18 cellular contexts compared by ENCODE assay signal in the genomic region with DNA sequence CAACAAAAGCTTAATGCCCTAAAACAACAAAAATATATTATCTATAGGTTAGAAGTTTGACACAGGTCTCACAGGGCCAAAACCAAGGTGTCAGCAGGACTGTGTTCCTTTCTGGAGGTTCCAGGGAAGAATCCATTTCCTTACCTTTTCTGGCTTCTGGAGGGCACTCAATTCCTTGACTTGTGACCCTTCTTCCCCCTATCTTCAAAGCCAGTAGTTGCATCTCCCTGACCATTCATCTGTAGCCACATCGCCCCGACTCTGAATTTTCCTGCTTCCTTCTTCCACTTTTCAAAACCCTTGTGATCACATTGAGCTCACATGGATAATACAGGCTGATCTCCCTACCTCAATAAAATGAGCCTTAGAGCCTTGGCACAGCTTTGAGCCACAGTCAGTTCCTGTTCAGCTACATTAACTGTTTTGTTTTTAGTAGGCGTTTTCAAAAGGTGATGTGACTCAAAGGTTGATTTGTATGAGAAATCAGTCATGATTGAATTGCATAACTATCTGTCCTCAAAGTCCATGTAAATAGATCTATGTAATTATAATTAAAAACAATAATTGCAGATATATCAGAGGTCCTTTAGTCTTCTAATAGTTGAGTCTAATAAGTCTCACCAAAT. TPM values are rescaled to one million over a fixed set of nuclear protein-coding genes. Genes with fewer than 3 reads are reported as not detected.
DNase-seq lines count a peak whose midpoint lies in the region; ATAC-seq, FAIRE-seq and TF ChIP-seq lines count a peak whose summit lies in the region.
"Had no signal": no experiment of that assay in that cellular context is flagged by ENCODE, and none has a peak within 500 bp of the region (broad histone marks: within the 10 kb centered on the region; RNA-seq: fewer than 3 reads in every experiment).

No MANE protein-coding gene starts in this region.

- H3K9me3 ChIP-seq in OCI-LY3 (ENCODE audit: insufficient read depth, low read length), result no peaks in the 10 kb centered on the region
- H3K9me3 ChIP-seq in H1 (ENCODE audit: insufficient read depth in 2 of 2, low read depth in 1 of 2, low read length in 1 of 2), result no peaks in the 10 kb centered on the region
- H3K9me3 ChIP-seq: Caco-2, heart right ventricle had no signal

- no peaks in the 10 kb centered on the region for H3K23me2 ChIP-seq in H1 (ENCODE audit: low read depth, low read length)

- H3K36me3 ChIP-seq in OCI-LY3 (replicated peaks; ENCODE audit: low read depth, low read length) (no peaks in the 10 kb centered on the region), H1 (ENCODE audit: control insufficient read depth in 2 of 4, insufficient read depth in 4 of 4, low read length in 3 of 4) (peaks cover 0 to 25% (median 2%) of the 10 kb centered on the region in 4 experiments; a peak in 3 of 8 replicates), mesendoderm (ENCODE audit: control insufficient read depth, insufficient read depth, low read length) (no peaks in the 10 kb centered on the region)

- H3K79me2 ChIP-seq in OCI-LY3 (ENCODE audit: low read length) (no peaks in the 10 kb centered on the region), H1 (ENCODE audit: control insufficient read depth in 1 of 2, insufficient read depth in 2 of 2, low read length in 2 of 2) (peaks cover 0 to 45% of the 10 kb centered on the region in 2 experiments; a peak in 2 of 4 replicates), mesendoderm (ENCODE audit: control insufficient read depth, insufficient read depth, low read length) (peaks cover 1% of the 10 kb centered on the region)

- FAIRE-seq in G401.6 (lab: Jason Lieb, UNC) (peak; percentile 52), H1 (lab: Jason Lieb, UNC) (no peak)
- FAIRE-seq: GM12891 had no signal

- no peak overlapping the region for H3K18ac ChIP-seq in H1 (ENCODE audit: extremely low read depth, low read length)
- no peak overlapping the region for H3K18ac ChIP-seq in mesendoderm (ENCODE audit: low read length)

- H3K27me3 ChIP-seq in OCI-LY3 (ENCODE audit: low read depth, low read length) (no peaks in the 10 kb centered on the region), H1 (replicated peaks in 1 of 4; ENCODE audit: control insufficient read depth in 3 of 4, extremely low read depth in 1 of 4, insufficient read depth in 3 of 4, low read length in 3 of 4) (no peaks in the 10 kb centered on the region), mesendoderm (ENCODE audit: insufficient read depth, low read length, poor library complexity) (no peaks in the 10 kb centered on the region)
- H3K27me3 ChIP-seq: heart right ventricle had no signal

- H3K4me3 ChIP-seq in OCI-LY3 (ENCODE audit: low read length), result no peak overlapping the region
- H3K4me3 ChIP-seq in H1 (ENCODE audit: extremely low read depth in 1 of 4, insufficient read depth in 2 of 4, low read depth in 3 of 4, low read length in 4 of 4), result no peak overlapping the region
- no peak overlapping the region for H3K4me3 ChIP-seq in mesendoderm (ENCODE audit: low read length)
- H3K4me3 ChIP-seq: heart right ventricle had no signal

- no peaks in the 10 kb centered on the region for H3K79me1 ChIP-seq in H1 (ENCODE audit: low read depth, low read length)
- no peaks in the 10 kb centered on the region for H3K79me1 ChIP-seq in mesendoderm (ENCODE audit: low read length)

- H4K91ac ChIP-seq in H1 (replicated peaks; ENCODE audit: insufficient read length, low read length), result no peak overlapping the region

- no peak for ATAC-seq in GM19455 (IDR thresholded peaks at IDR 0.05; ENCODE audit: unreplicated experiment)
- ATAC-seq: heart right ventricle, sciatic nerve had no signal

- peak in 1 of 2 experiments; percentile 38; a peak in 1 of 3 replicates for TF ChIP-seq POLR2A in H1 (IDR thresholded peaks at IDR 0.05; ENCODE audit: control extremely low read depth in 1 of 2, low read depth in 2 of 2, low read length in 2 of 2)

- H2AFZ ChIP-seq in OCI-LY3 (ENCODE audit: low read depth, low read length) (no peak overlapping the region), H1 (ENCODE audit: low read length) (no peak overlapping the region)

- no peak overlapping the region for H2BK120ac ChIP-seq in H1 (replicated peaks; ENCODE audit: low read depth, low read length)
- no peak overlapping the region for H2BK120ac ChIP-seq in mesendoderm (ENCODE audit: low read depth, low read length)

- H3K9ac ChIP-seq in OCI-LY3 (ENCODE audit: low read length) (no peak overlapping the region), H1 (replicated peaks in 1 of 4; ENCODE audit: extremely low read depth in 1 of 4, low read depth in 3 of 4, low read length in 3 of 4) (no peak overlapping the region), mesendoderm (ENCODE audit: low read length) (no peak overlapping the region)

- POLR2A ChIA-PET in H1 (lab: Charles Lee; ENCODE audit: partially characterized antibody), result interaction anchor here (0.9 to 3.0 kb wide), 8 partner anchors 8 to 292 kb away, joined by 3 to 20 read pairs (median 3); a partner anchor contains a TSS

- H2BK12ac ChIP-seq in H1 (ENCODE audit: low read depth, low read length), result no peak overlapping the region

- TF ChIP-seq CTCF in OCI-LY3 (IDR thresholded peaks at IDR 0.05; ENCODE audit: low read depth, low read length), result no peak
- TF ChIP-seq CTCF in H1 (IDR thresholded peaks at IDR 0.05; ENCODE audit: control extremely low read depth in 1 of 3, insufficient read depth in 1 of 3, low read depth in 1 of 3, low read length in 3 of 3), result peak in 1 of 3 experiments; percentile 52; a peak in 2 of 4 replicates

- H2BK5ac ChIP-seq in H1 (ENCODE audit: low read depth, low read length) (no peak overlapping the region), mesendoderm (ENCODE audit: low read length) (no peak overlapping the region)

- H4K20me1 ChIP-seq in OCI-LY3 (ENCODE audit: insufficient read depth, low read length) (no peaks in the 10 kb centered on the region), H1 (replicated peaks in 1 of 2; ENCODE audit: control insufficient read depth in 1 of 2, insufficient read depth in 2 of 2, low read length in 2 of 2) (peaks cover 4 to 5% of the 10 kb centered on the region in 2 experiments)

- H2BK15ac ChIP-seq in H1 (ENCODE audit: low read length), result no peak overlapping the region
- H2BK15ac ChIP-seq in mesendoderm (replicated peaks; ENCODE audit: low read depth), result no peak overlapping the region

- H3K4me2 ChIP-seq in OCI-LY3 (ENCODE audit: low read length) (peak overlapping the region; percentile 4; the same call in 1 of the 2 replicates), H1 (ENCODE audit: insufficient read depth in 1 of 2, low read depth in 2 of 2, low read length in 2 of 2) (no peak overlapping the region), mesendoderm (ENCODE audit: low read length) (no peak overlapping the region)

- WGBS in H1 (ENCODE audit: extremely low coverage in 1 of 2, insufficient coverage in 1 of 2, insufficient read length in 1 of 2, insufficient replicate concordance in 2 of 2, low coverage in 1 of 2, low lambda C conversion rate in 2 of 2, missing lambda C conversion rate in 1 of 2), 2 experiments, result 95% methylated on average over 3 of the region's 3 CpGs; no CpG with 5 or more reads in 1 of the 2 experiments
- WGBS in mesendoderm (ENCODE audit: extremely low coverage, insufficient coverage, low lambda C conversion rate), result no CpG with 5 or more reads among the region's 3 CpGs

- no peak for TF ChIP-seq EP300 in H1 (IDR thresholded peaks at IDR 0.05; ENCODE audit: borderline replicate concordance in 1 of 2, low read depth in 2 of 2, low read length in 2 of 2)

- no peak overlapping the region for H3K23ac ChIP-seq in H1 (ENCODE audit: insufficient read length)
- no peak overlapping the region for H3K23ac ChIP-seq in mesendoderm (ENCODE audit: low read length)

- no peak overlapping the region for H4K5ac ChIP-seq in H1 (ENCODE audit: insufficient read length, low read depth, low read length)
- H4K5ac ChIP-seq in mesendoderm (ENCODE audit: low read length), result no peak overlapping the region

- H2AK5ac ChIP-seq in H1 (ENCODE audit: low read depth, low read length) (no peak overlapping the region), mesendoderm (ENCODE audit: low read length) (no peak overlapping the region)

- H3K4me1 ChIP-seq in OCI-LY3 (ENCODE audit: low read length) (peaks cover 9% of the 10 kb centered on the region), H1 (replicated peaks in 1 of 4; ENCODE audit: control insufficient read depth in 3 of 4, insufficient read depth in 4 of 4, low read length in 3 of 4) (peaks cover 0 to 4% (median 2%) of the 10 kb centered on the region in 4 experiments; a peak in 3 of 7 replicates), mesendoderm (ENCODE audit: control insufficient read depth, low read depth, low read length) (no peaks in the 10 kb centered on the region)
- H3K4me1 ChIP-seq: Caco-2 had no signal

- no peak overlapping the region for H3K27ac ChIP-seq in OCI-LY3 (ENCODE audit: low read length)
- H3K27ac ChIP-seq in H1 (ENCODE audit: low read depth, low read length), result no peak overlapping the region
- no peak overlapping the region for H3K27ac ChIP-seq in mesendoderm (ENCODE audit: low read depth, low read length)
- H3K27ac ChIP-seq: heart right ventricle had no signal

- peak; percentile 1 to 32; a peak in 1 of 4 replicates for TF ChIP-seq RAD21 in H1 (IDR thresholded peaks at IDR 0.05 in 1 of 2, conservative IDR thresholded peaks at IDR 0.05 in 1 of 2; ENCODE audit: low read depth in 2 of 2, low read length in 2 of 2)

- H3K14ac ChIP-seq in H1 (ENCODE audit: insufficient read length), result no peak overlapping the region

- H3K56ac ChIP-seq in H1 (replicated peaks; ENCODE audit: insufficient read length, low read depth, low read length), result no peak overlapping the region
- no peak overlapping the region for H3K56ac ChIP-seq in mesendoderm (ENCODE audit: low read length)

- CTCF ChIA-PET in H1 (lab: Charles Lee; ENCODE audit: partially characterized antibody), result interaction anchor here (0.7 to 2.9 kb wide), 23 partner anchors 8 to 281 kb away, joined by 3 to 21 read pairs (median 4); no protein-coding TSS in a partner anchor

- DNase-seq in H1 (ENCODE audit: low read depth in 1 of 2, low spot score in 2 of 2) (no peak), mesendoderm (peak; percentile 59), AG08396 (ENCODE audit: low spot score) (no peak), epidermal melanocyte (ENCODE audit: insufficient read length, low spot score) (no peak), NCI-H2029 treated with DMSO at 0.1 percent for 48 hours (lab: John Stamatoyannopoulos, UW) (no peak)
- DNase-seq: Caco-2; heart right ventricle; KG1; kidney glomerular epithelial cell; NCI-H1092; NCI-H2171; NCI-H748 treated with DMSO at 0.1 percent for 48 hours; stimulated activated CD4-positive, alpha-beta T cell treated with anti-CD3 and anti-CD28 coated beads, Interleukin-1b, Interleukin-23, amount 100 ng/mL, for 48 hours had no signal

- H2BK20ac ChIP-seq in H1 (ENCODE audit: low read length), result no peak overlapping the region

- H4K8ac ChIP-seq in H1 (ENCODE audit: extremely low read depth, insufficient read depth, low read length), result no peak overlapping the region
- H4K8ac ChIP-seq in mesendoderm (ENCODE audit: low read depth, low read length), result no peak overlapping the region

- H3K4ac ChIP-seq in H1 (replicated peaks; ENCODE audit: insufficient read length, low read depth, low read length) (no peak overlapping the region), mesendoderm (ENCODE audit: low read depth, low read length) (no peak overlapping the region)

RNA-seq across cellular contexts. Expression of a gene that starts 12.4 kb away (rescaled TPM):
- total RNA-seq in H1 (2021; fragmentation: NEBNext Ultra II Directional; extraction: Animal tissue kit (Norgen Biotek cat#: 25700)), result 175 and 178 TPM in 2 replicates
- 165 and 311 TPM in 2 replicates for polyA plus RNA-seq in H1 (2011; rRNA removed)
- 241 TPM for polyA plus RNA-seq in H1 (2011; cell fraction: cytosol; rRNA removed)
- polyA plus RNA-seq in H1 (2011; cell fraction: nucleus; rRNA removed), result 72.0 TPM
- 121 to 190 TPM (median 156 TPM) in 4 replicates for polyA plus RNA-seq in H1 (2012, experiment 1 of 2)
- 77.8 TPM for polyA plus RNA-seq in H1 (2012, experiment 2 of 2)
- polyA plus RNA-seq in H1 (2013, experiment 1 of 2), result 93.5 TPM
- polyA plus RNA-seq in H1 (2013, experiment 2 of 2), result 87.9 TPM
- polyA minus RNA-seq in H1 (2011; rRNA and poly(A)+ RNA removed), result 152 and 194 TPM in 2 replicates
- polyA minus RNA-seq in H1 (2011; cell fraction: cytosol; rRNA and poly(A)+ RNA removed), result 100 TPM
- polyA minus RNA-seq in H1 (2011; cell fraction: nucleus; rRNA and poly(A)+ RNA removed), result 223 TPM
- polyA plus RNA-seq in mesendoderm (2013, experiment 1 of 2), result 129 TPM
- polyA plus RNA-seq in mesendoderm (2013, experiment 2 of 2), result 138 TPM
